Comparison of ENCODE assay signal across 15 cellular contexts in genomic region chr11:31844351-31844750, GRCh38. TPM values are rescaled to one million over a fixed set of nuclear protein-coding genes. Genes with fewer than 3 reads are reported as not detected.
DNase-seq lines count a peak whose midpoint lies in the region; TF ChIP-seq lines count a peak whose summit lies in the region.
"Had no signal": no experiment of that assay in that cellular context is flagged by ENCODE, and none has a peak within 500 bp of the region (broad histone marks: within the 10 kb centered on the region; RNA-seq: fewer than 3 reads in every experiment).

No MANE protein-coding gene starts in this region.

- no peak overlapping the region for H3K4me3 Mint-ChIP-seq in endothelial cell (ENCODE audit: unreplicated experiment)
- H3K4me3 Mint-ChIP-seq: CD14-positive monocyte, HFFc6 had no signal

- no peaks in the 10 kb centered on the region for H3K36me3 Mint-ChIP-seq in endothelial cell (ENCODE audit: low read depth, unreplicated experiment)
- H3K36me3 Mint-ChIP-seq: CD14-positive monocyte had no signal

- no peak for TF ChIP-seq POLR2A in adrenal gland (IDR thresholded peaks at IDR 0.05)

- no peak overlapping the region for H3K4me3 ChIP-seq in adrenal gland
- H3K4me3 ChIP-seq in mesenchymal stem cell (ENCODE audit: insufficient read depth in 1 of 2, low read depth in 1 of 2, low read length in 2 of 2): no peak overlapping the region

- H3K4me1 Mint-ChIP-seq in endothelial cell (ENCODE audit: unreplicated experiment): no peaks in the 10 kb centered on the region
- H3K4me1 Mint-ChIP-seq: CD14-positive monocyte had no signal

- no peak overlapping the region for H4K91ac ChIP-seq in mesenchymal stem cell (ENCODE audit: low read length)

- no peak overlapping the region for H3K27ac Mint-ChIP-seq in endothelial cell (ENCODE audit: unreplicated experiment)
- H3K27ac Mint-ChIP-seq: CD14-positive monocyte, HFFc6 had no signal

- no peaks in the 10 kb centered on the region for H3K9me3 Mint-ChIP-seq in endothelial cell (ENCODE audit: unreplicated experiment)
- H3K9me3 Mint-ChIP-seq: CD14-positive monocyte, HFFc6 had no signal

- no peak overlapping the region for H2BK5ac ChIP-seq in mesenchymal stem cell (ENCODE audit: low read depth, low read length, poor library complexity, severe bottlenecking)

- H2BK12ac ChIP-seq in mesenchymal stem cell (ENCODE audit: low read length in 2 of 2): no peak overlapping the region

- no peak overlapping the region for H2BK15ac ChIP-seq in mesenchymal stem cell (ENCODE audit: low read depth, poor library complexity, severe bottlenecking)

- in situ Hi-C loops in SK-MEL-5 (cut with HindIII; ENCODE audit: low pct_unique_long_range_greater_than_20kb, low sequenced_read_pairs): no loop called here

- no peak overlapping the region for H4K8ac ChIP-seq in mesenchymal stem cell (ENCODE audit: low read length)

- peak; percentile 30 for DNase-seq in Daoy (ENCODE audit: low read depth)
- DNase-seq in LHCN-M2 (ENCODE audit: low read depth): peak; percentile 36
- peak; percentile 8 for DNase-seq in SK-MEL-5 (ENCODE audit: low read depth, low spot score)
- peak; percentile 46 for DNase-seq in non-pigmented ciliary epithelial cell (ENCODE audit: low read depth)
- no peak for DNase-seq in activated T-cell treated with anti-CD3 and anti-CD28 coated beads, Interleukin-2, amount 50 U/mL, for 48 hours
- DNase-seq in endothelial cell (ENCODE audit: low spot score): no peak
- no peak for DNase-seq in adrenal gland
- DNase-seq in mesenchymal stem cell: no peak
- DNase-seq: AML-193, HFFc6, NCI-H1436, NCI-H2029 treated with DMSO at 0.1 percent for 48 hours, NCI-H510A, SHP77 had no signal

- intact Hi-C loops in adrenal gland (cut with DNase I): no loop called here

- H3K9ac ChIP-seq in mesenchymal stem cell (ENCODE audit: low read length): no peak overlapping the region

- H3K14ac ChIP-seq in mesenchymal stem cell (ENCODE audit: low read length in 2 of 2): no peak overlapping the region

- no peak overlapping the region for H3K4me2 ChIP-seq in mesenchymal stem cell (ENCODE audit: low read length, poor library complexity, severe bottlenecking)

- no peak overlapping the region for H3K23ac ChIP-seq in mesenchymal stem cell (ENCODE audit: low read length in 2 of 2)

- H3K27me3 ChIP-seq in adrenal gland (no peaks in the 10 kb centered on the region), mesenchymal stem cell (ENCODE audit: control insufficient read depth in 1 of 2, insufficient read depth in 1 of 2, low read length in 2 of 2) (peaks cover 15 to 38% of the 10 kb centered on the region in 2 experiments)

- H2AK5ac ChIP-seq in mesenchymal stem cell (ENCODE audit: low read length, severe bottlenecking): no peak overlapping the region

- no peak overlapping the region for H2BK120ac ChIP-seq in mesenchymal stem cell (ENCODE audit: low read depth, low read length)

- no peak for TF ChIP-seq CTCF in endothelial cell (IDR thresholded peaks at IDR 0.05; ENCODE audit: unreplicated experiment)
- TF ChIP-seq CTCF in adrenal gland (IDR thresholded peaks at IDR 0.05): no peak

- no peaks in the 10 kb centered on the region for H3K27me3 Mint-ChIP-seq in endothelial cell (ENCODE audit: unreplicated experiment)

- H3K36me3 ChIP-seq in adrenal gland (replicated peaks in 1 of 2) (no peaks in the 10 kb centered on the region), mesenchymal stem cell (ENCODE audit: control insufficient read depth in 1 of 2, insufficient read depth in 2 of 2, low read depth in 1 of 2, low read length in 2 of 2) (no peaks in the 10 kb centered on the region)

- H3K4me1 ChIP-seq in adrenal gland (replicated peaks in 1 of 2): no peaks in the 10 kb centered on the region
- H3K4me1 ChIP-seq in mesenchymal stem cell (ENCODE audit: control insufficient read depth, insufficient read depth, low read depth, low read length): no peaks in the 10 kb centered on the region

- H3K79me1 ChIP-seq in mesenchymal stem cell (replicated peaks; ENCODE audit: low read length, poor library complexity, severe bottlenecking): no peaks in the 10 kb centered on the region

- H2AFZ ChIP-seq in mesenchymal stem cell (ENCODE audit: low read depth, low read length): no peak overlapping the region

- no peak overlapping the region for H3K4ac ChIP-seq in mesenchymal stem cell (ENCODE audit: low read depth in 1 of 2, low read length in 2 of 2)

- no peak overlapping the region for H3K18ac ChIP-seq in mesenchymal stem cell (ENCODE audit: low read depth in 1 of 2, low read length in 2 of 2)

- H3K27ac ChIP-seq in adrenal gland (no peak overlapping the region), mesenchymal stem cell (ENCODE audit: low read length, poor library complexity, severe bottlenecking) (no peak overlapping the region)

- no peaks in the 10 kb centered on the region for H3K9me3 ChIP-seq in adrenal gland (replicated peaks in 1 of 3)
- no peaks in the 10 kb centered on the region for H3K9me3 ChIP-seq in mesenchymal stem cell (ENCODE audit: control insufficient read depth, low read length)

- 43 to 47% (median 45%) methylated on average over 6 of the region's 6 CpGs for WGBS in adrenal gland, 4 donors
- WGBS in mesenchymal stem cell: 90% methylated on average over 2 of the region's 6 CpGs

RNA-seq across cellular contexts. Expression of gene PAX6, which starts 33.2 kb away (rescaled TPM):
- 9.6 and 17.3 TPM in 2 replicates for total RNA-seq in Daoy (2014; rRNA removed; shearing (Covaris generic))
- total RNA-seq in LHCN-M2 (2014; rRNA removed) (0.23 and 0.58 TPM in 2 replicates), endothelial cell (ENCODE audit: unreplicated experiment) (2.7 TPM), adrenal gland (1 to 10 TPM in 2 of 8 donors, under 1 TPM in 4, not detected in 2; 0.11 to 3.7 (median 0.68) TPM)
- 0.38 TPM for polyA plus RNA-seq in LHCN-M2 (2012)
- total RNA-seq in SK-MEL-5 (2014; rRNA removed; shearing (Covaris generic)): 0.13 and 0.98 TPM in 2 replicates
- polyA plus RNA-seq in SK-MEL-5 (2015; cell fraction: cytosol; rRNA removed): 0.60 and 0.70 TPM in 2 replicates
- polyA plus RNA-seq in SK-MEL-5 (2015; cell fraction: nucleus; rRNA removed): 2.2 and 5.8 TPM in 2 replicates
- polyA plus RNA-seq in adrenal gland: under 1 TPM; 0.08 to 0.30 (median 0.20) TPM
- polyA plus RNA-seq in mesenchymal stem cell (2013, experiment 1 of 2): not detected
- not detected for polyA plus RNA-seq in mesenchymal stem cell (2013, experiment 2 of 2)
- polyA plus RNA-seq: CD14-positive monocyte had no signal

Comparison
In these comparisons a context has a peak if more than half of its experiments do, and no peak if none do; other contexts are left out.
1. DNase-seq: peak in Daoy (single experiment), LHCN-M2 (single experiment), SK-MEL-5 (single experiment) and non-pigmented ciliary epithelial cell (single experiment); none in activated T-cell treated with anti-CD3 and anti-CD28 coated beads, Interleukin-2, amount 50 U/mL, for 48 hours (0 of 2), endothelial cell (single experiment), adrenal gland (0 of 7) and mesenchymal stem cell (single experiment).